Comparison of ENCODE assay signal across 1 cellular context in genomic region chr3:66372681-66373350, GRCh38.
TF ChIP-seq lines count a peak whose summit lies in the region.

No MANE protein-coding gene starts in this region.

TF ChIP-seq in H1, 55 proteins besides CTCF, POLR2A, EP300 and RAD21:
- no peak for TF ChIP-seq KDM4A (IDR thresholded peaks at IDR 0.05; ENCODE audit: low read depth, low read length, severe bottlenecking)
- TF ChIP-seq MAX (IDR thresholded peaks at IDR 0.05), result no peak
- no peak for TF ChIP-seq JUN (IDR thresholded peaks at IDR 0.05; ENCODE audit: low read depth, low read length)
- no peak for TF ChIP-seq KDM1A (IDR thresholded peaks at IDR 0.05; ENCODE audit: borderline replicate concordance, low read length)
- no peak for TF ChIP-seq BCL11A (IDR thresholded peaks at IDR 0.05; ENCODE audit: low read depth in 2 of 2, low read length in 2 of 2)
- no peak for TF ChIP-seq SUZ12 (IDR thresholded peaks at IDR 0.05; ENCODE audit: low read length)
- TF ChIP-seq EZH2 (IDR thresholded peaks at IDR 0.05; ENCODE audit: low read depth, low read length, severe bottlenecking), result no peak
- TF ChIP-seq JUND (IDR thresholded peaks at IDR 0.05; ENCODE audit: low read length), result no peak
- no peak for TF ChIP-seq E2F6 (IDR thresholded peaks at IDR 0.05)
- no peak for TF ChIP-seq TCF12 (IDR thresholded peaks at IDR 0.05; ENCODE audit: low read depth, low read length)
- no peak for TF ChIP-seq GABPA (IDR thresholded peaks at IDR 0.05; ENCODE audit: borderline replicate concordance, insufficient read depth, low read length)
TF ChIP-seq in H1: peak in this region for 0.
